8 cellular contexts compared by ENCODE assay signal in genomic region chr12:121295123-121295745, GRCh38. TPM values are rescaled to one million over a fixed set of nuclear protein-coding genes. Genes with fewer than 3 reads are reported as not detected.
DNase-seq lines count a peak whose midpoint lies in the region; ATAC-seq and TF ChIP-seq lines count a peak whose summit lies in the region.

No MANE protein-coding gene starts in this region.

- H3K9me3 Mint-ChIP-seq in activated B cell treated with CpG ODN at 0.5 μM for 24 hours = no peaks in the 10 kb centered on the region

- ATAC-seq in activated B cell treated with CpG ODN at 0.5 μM for 24 hours (ENCODE audit: low read depth) = no peak
- no peak for ATAC-seq in GM18505 (IDR thresholded peaks at IDR 0.05; ENCODE audit: unreplicated experiment)
- ATAC-seq in GM21717 (IDR thresholded peaks at IDR 0.05; ENCODE audit: unreplicated experiment) = no peak
- no peak for ATAC-seq in HG03045 (IDR thresholded peaks at IDR 0.05; ENCODE audit: unreplicated experiment)

- no peaks in the 10 kb centered on the region for H3K27me3 Mint-ChIP-seq in activated B cell treated with CpG ODN at 0.5 μM for 24 hours

- peaks cover 5 to 15% of the 10 kb centered on the region in 2 experiments; a peak in 2 of 3 replicates for H3K36me3 ChIP-seq in HEK293 (ENCODE audit: control insufficient read depth in 2 of 2, insufficient read depth in 1 of 2, low read length in 2 of 2)
- peaks cover 11% of the 10 kb centered on the region for H3K36me3 ChIP-seq in left ventricle myocardium inferior

- H3K9me3 ChIP-seq in HEK293 (ENCODE audit: control insufficient read depth, insufficient read depth, low read depth, low read length) (no peaks in the 10 kb centered on the region), left ventricle myocardium inferior (replicated peaks) (no peaks in the 10 kb centered on the region)

- peaks cover 22% of the 10 kb centered on the region for H3K4me1 Mint-ChIP-seq in activated B cell treated with CpG ODN at 0.5 μM for 24 hours

- H3K4me3 Mint-ChIP-seq in activated B cell treated with CpG ODN at 0.5 μM for 24 hours = peak overlapping the region; percentile 87

- intact Hi-C loops in activated B cell treated with CpG ODN at 0.5 μM for 24 hours (cut with micrococcal nuclease) = loop anchor here (5.0 kb wide), 3 partner anchors 63 to 168 kb away; partner anchors contain the start of gene P2RX4
- intact Hi-C loops in left ventricle myocardium inferior (cut with micrococcal nuclease) = no loop called here

- no peaks in the 10 kb centered on the region for H3K27me3 ChIP-seq in left ventricle myocardium inferior (ENCODE audit: low read depth)

- H3K27ac ChIP-seq in HEK293 (ENCODE audit: extremely low read depth, low read depth, low read length) (peak overlapping the region; percentile 92; the same call in 1 of the 2 replicates), left ventricle myocardium inferior (replicated peaks) (peak overlapping the region; percentile 96), skin epidermis (peak overlapping the region in 17 of 21 experiments; percentile 76 to 97 (median 92))

- DNase-seq in AG04449 (ENCODE audit: low read depth, low spot score) (no peak), activated B cell treated with CpG ODN at 0.5 μM for 24 hours (no peak), left ventricle myocardium inferior (no peak)

- TF ChIP-seq CTCF in AG04449 (IDR thresholded peaks at IDR 0.05; ENCODE audit: insufficient read depth, low read length, missing control alignments) (no peak), HEK293 (tag by site-specific recombination; IDR thresholded peaks at IDR 0.05) (no peak), activated B cell treated with CpG ODN at 0.5 μM for 24 hours (IDR thresholded peaks at IDR 0.05) (no peak), left ventricle myocardium inferior (IDR thresholded peaks at IDR 0.05; ENCODE audit: borderline replicate concordance) (no peak)

- CTCF ChIA-PET in AG04449 (lab: Yijun Ruan, JAX) = interaction anchor here (1.1 to 1.3 kb wide), 2 partner anchors 9 to 11 kb away, joined by 3 read pairs; no protein-coding TSS in a partner anchor
- CTCF ChIA-PET in HEK293 (lab: Yijun Ruan, JAX) = interaction anchor here (0.9 to 1.2 kb wide), 2 partner anchors 13 to 21 kb away, joined by 3 to 4 read pairs; no protein-coding TSS in a partner anchor
- CTCF ChIA-PET in activated B cell treated with CpG ODN at 0.5 μM for 24 hours (lab: Charles Lee) = interaction anchor here (0.6 to 1.0 kb wide), 2 partner anchors 9 to 10 kb away, joined by 3 read pairs; no protein-coding TSS in a partner anchor

- H3K36me3 Mint-ChIP-seq in activated B cell treated with CpG ODN at 0.5 μM for 24 hours (ENCODE audit: low read depth) = peaks cover 11% of the 10 kb centered on the region

- H3K4me3 ChIP-seq in AG04449 (ENCODE audit: low read depth, low read length) (peak overlapping the region; percentile 85), HEK293 (ENCODE audit: low read depth, low read length) (peak overlapping the region; percentile 96), left ventricle myocardium inferior (peak overlapping the region; percentile 96), skin epidermis (peak overlapping the region; percentile 63 to 99 (median 93))

- POLR2A ChIA-PET in AG04449 (lab: Yijun Ruan, JAX) (interaction anchor here (1.1 to 1.7 kb wide), 2 partner anchors 8 to 43 kb away, joined by 4 to 7 read pairs; no protein-coding TSS in a partner anchor), HEK293 (lab: Yijun Ruan, JAX) (interaction anchor here (0.5 kb wide), 1 partner anchor 48 kb away, joined by 3 read pairs; no protein-coding TSS in a partner anchor), activated B cell treated with CpG ODN at 0.5 μM for 24 hours (lab: Charles Lee) (interaction anchor here (0.6 to 1.9 kb wide), 6 partner anchors 9 to 105 kb away, joined by 3 to 6 read pairs (median 4); partner anchors contain the start of genes ANAPC5 and RNF34)

- TF ChIP-seq POLR2A in GM18505 (IDR thresholded peaks at IDR 0.05; ENCODE audit: borderline replicate concordance, extremely low read depth, insufficient read depth, insufficient read length) = no peak

- H3K4me1 ChIP-seq in HEK293 (ENCODE audit: control insufficient read depth, insufficient read depth, low read length) (no peaks in the 10 kb centered on the region), left ventricle myocardium inferior (peaks cover 48% of the 10 kb centered on the region)

- H3K27ac Mint-ChIP-seq in activated B cell treated with CpG ODN at 0.5 μM for 24 hours = no peak overlapping the region

TF ChIP-seq in HEK293, 187 proteins besides CTCF, POLR2A, EP300 and RAD21:
- TF ChIP-seq GLIS2 (tag by site-specific recombination; IDR thresholded peaks at IDR 0.05) = peak; percentile 43
- TF ChIP-seq ZNF600 (tag by site-specific recombination; IDR thresholded peaks at IDR 0.05) = 0 out of 2 replicates have a peak, but pooled peaks have one; percentile 16
- peak; percentile 88 for TF ChIP-seq ZNF341 (tag by site-specific recombination; IDR thresholded peaks at IDR 0.05; ENCODE audit: low read depth)
- peak; percentile 31; the same call in 1 of the 2 replicates for TF ChIP-seq SP3 (tag by site-specific recombination; IDR thresholded peaks at IDR 0.05)
- TF ChIP-seq ZNF692 (tag by site-specific recombination; IDR thresholded peaks at IDR 0.05) = no peak
- peak; percentile 63 for TF ChIP-seq SP2 (tag by site-specific recombination; IDR thresholded peaks at IDR 0.05)
- no peak for TF ChIP-seq ZNF394 (tag by site-specific recombination; IDR thresholded peaks at IDR 0.05; ENCODE audit: borderline replicate concordance)
- 0 out of 2 replicates have a peak, but pooled peaks have one; percentile 8 for TF ChIP-seq EGR2 (tag by site-specific recombination; IDR thresholded peaks at IDR 0.05; ENCODE audit: low read depth)

RNA-seq across cellular contexts. Expression of gene CAMKK2, which starts 1.3 kb away (rescaled TPM):
- total RNA-seq in activated B cell treated with CpG ODN at 0.5 μM for 24 hours = 19.3 and 20.5 TPM in 2 replicates
- total RNA-seq in left ventricle myocardium inferior = 13.3 TPM

RNA-seq across cellular contexts. Expression of gene ANAPC5, which starts 57.0 kb away (rescaled TPM):
- total RNA-seq in activated B cell treated with CpG ODN at 0.5 μM for 24 hours = 116 and 143 TPM in 2 replicates
- 65.1 TPM for total RNA-seq in left ventricle myocardium inferior
